1 cellular context compared by ENCODE assay signal in genomic region chr3:65953881-65954733, GRCh38.
TF ChIP-seq lines count a peak whose summit lies in the region.

No MANE protein-coding gene starts in this region.

TF ChIP-seq in HepG2, 621 proteins besides CTCF, POLR2A, EP300 and RAD21 (continued from another document and continues in another):
- TF ChIP-seq EZH2 (conservative IDR thresholded peaks at IDR 0.05; ENCODE audit: low read depth, low read length) (no peak), ZNF557 (CRISPR knock-in tag; IDR thresholded peaks at IDR 0.05) (no peak), ZNF549 (CRISPR knock-in tag; IDR thresholded peaks at IDR 0.05) (no peak), ZNF101 (CRISPR knock-in tag; IDR thresholded peaks at IDR 0.05; ENCODE audit: borderline replicate concordance, low read depth) (no peak), ZZZ3 (CRISPR knock-in tag; IDR thresholded peaks at IDR 0.05; ENCODE audit: borderline replicate concordance) (no peak), ZNF460 (CRISPR knock-in tag; IDR thresholded peaks at IDR 0.05; ENCODE audit: borderline replicate concordance) (no peak), ZNF17 (CRISPR knock-in tag; IDR thresholded peaks at IDR 0.05) (no peak), HBP1 (CRISPR knock-in tag; IDR thresholded peaks at IDR 0.05; ENCODE audit: low read depth) (no peak), GMEB1 (CRISPR knock-in tag; IDR thresholded peaks at IDR 0.05; ENCODE audit: borderline replicate concordance) (no peak), ZNF264 (CRISPR knock-in tag; IDR thresholded peaks at IDR 0.05) (no peak), ZNF333 (CRISPR knock-in tag; IDR thresholded peaks at IDR 0.05; ENCODE audit: borderline replicate concordance) (no peak), ZBTB34 (CRISPR knock-in tag; IDR thresholded peaks at IDR 0.05) (no peak; the same call in 1 of the 2 replicates), ZBTB3 (CRISPR knock-in tag; IDR thresholded peaks at IDR 0.05; ENCODE audit: borderline replicate concordance, low read depth) (no peak), RFXAP (CRISPR knock-in tag; IDR thresholded peaks at IDR 0.05; ENCODE audit: borderline replicate concordance) (no peak), ARNT2 (CRISPR knock-in tag; IDR thresholded peaks at IDR 0.05; ENCODE audit: low read depth) (no peak), ZNF569 (CRISPR knock-in tag; IDR thresholded peaks at IDR 0.05; ENCODE audit: borderline replicate concordance) (no peak), RFX3 (CRISPR knock-in tag; IDR thresholded peaks at IDR 0.05) (no peak), POGK (CRISPR knock-in tag; conservative IDR thresholded peaks at IDR 0.05) (no peak), PRDM15 (CRISPR knock-in tag; IDR thresholded peaks at IDR 0.05) (no peak), ZKSCAN8 (CRISPR knock-in tag; IDR thresholded peaks at IDR 0.05; ENCODE audit: borderline replicate concordance) (no peak; the same call in 1 of the 2 replicates), ERF (CRISPR knock-in tag; IDR thresholded peaks at IDR 0.05) (peak; percentile 58), MEIS1 (CRISPR knock-in tag; IDR thresholded peaks at IDR 0.05; ENCODE audit: borderline replicate concordance) (no peak), ZNF883 (CRISPR knock-in tag; IDR thresholded peaks at IDR 0.05; ENCODE audit: not compliant biosample characterization) (no peak), RARA (CRISPR knock-in tag; IDR thresholded peaks at IDR 0.05) (peak; percentile 52; the same call in 1 of the 2 replicates), YY1 (IDR thresholded peaks at IDR 0.05; ENCODE audit: insufficient read depth, insufficient replicate concordance, low read depth, low read length) (peak; percentile 14), SAP130 (CRISPR knock-in tag; IDR thresholded peaks at IDR 0.05; ENCODE audit: low read depth) (peak; percentile 66; the same call in 1 of the 2 replicates), ZNF761 (CRISPR knock-in tag; conservative IDR thresholded peaks at IDR 0.05) (no peak), PCBP2 (optimal IDR thresholded peaks at IDR 0.05; ENCODE audit: low read depth, low read length, poor library complexity, severe bottlenecking) (no peak), RXRA (CRISPR knock-in tag; IDR thresholded peaks at IDR 0.05) (no peak), ZNF574 (CRISPR knock-in tag; IDR thresholded peaks at IDR 0.05) (no peak), ZNF44 (CRISPR knock-in tag; IDR thresholded peaks at IDR 0.05) (no peak), ZNF382 (CRISPR knock-in tag; IDR thresholded peaks at IDR 0.05; ENCODE audit: borderline replicate concordance) (no peak), ATF5 (CRISPR knock-in tag; IDR thresholded peaks at IDR 0.05; ENCODE audit: low read depth) (no peak), CAMTA2 (CRISPR knock-in tag; IDR thresholded peaks at IDR 0.05; ENCODE audit: borderline replicate concordance) (no peak), DNMT3B (CRISPR knock-in tag; conservative IDR thresholded peaks at IDR 0.05) (no peak), NKX3-1 (CRISPR knock-in tag; IDR thresholded peaks at IDR 0.05) (no peak), GPN1 (CRISPR knock-in tag; IDR thresholded peaks at IDR 0.05; ENCODE audit: borderline replicate concordance) (no peak), CERS6 (CRISPR knock-in tag; IDR thresholded peaks at IDR 0.05) (no peak), KLF6 (CRISPR knock-in tag; IDR thresholded peaks at IDR 0.05) (no peak)
- TF ChIP-seq, protein P1, sequence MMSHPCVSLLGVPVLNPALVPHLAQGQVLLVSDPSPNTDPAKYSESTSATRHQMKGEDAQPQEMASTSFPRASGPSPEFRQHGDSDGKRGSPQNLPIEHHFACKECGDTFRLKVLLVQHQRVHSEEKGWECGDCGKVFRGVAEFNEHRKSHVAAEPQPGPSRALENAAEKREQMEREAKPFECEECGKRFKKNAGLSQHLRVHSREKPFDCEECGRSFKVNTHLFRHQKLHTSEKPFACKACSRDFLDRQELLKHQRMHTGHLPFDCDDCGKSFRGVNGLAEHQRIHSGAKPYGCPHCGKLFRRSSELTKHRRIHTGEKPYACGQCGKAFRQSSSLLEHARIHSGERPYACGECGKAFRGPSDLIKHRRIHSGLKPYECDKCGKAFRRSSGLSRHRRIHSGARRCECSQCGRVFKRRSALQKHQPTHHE (CRISPR knock-in tag; IDR thresholded peaks at IDR 0.05; ENCODE audit: borderline replicate concordance), result no peak
- TF ChIP-seq, protein P2, sequence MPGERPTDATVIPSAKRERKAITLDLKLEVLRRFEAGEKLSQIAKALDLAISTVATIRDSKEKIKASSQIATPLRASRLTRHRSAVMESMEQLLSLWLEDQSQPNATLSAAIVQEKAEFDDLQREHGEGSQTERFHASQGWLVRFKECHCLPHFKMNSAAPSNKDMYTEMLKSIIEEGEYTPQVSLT (CRISPR knock-in tag; IDR thresholded peaks at IDR 0.05; ENCODE audit: borderline replicate concordance, low read depth), result no peak
- TF ChIP-seq, protein P3, sequence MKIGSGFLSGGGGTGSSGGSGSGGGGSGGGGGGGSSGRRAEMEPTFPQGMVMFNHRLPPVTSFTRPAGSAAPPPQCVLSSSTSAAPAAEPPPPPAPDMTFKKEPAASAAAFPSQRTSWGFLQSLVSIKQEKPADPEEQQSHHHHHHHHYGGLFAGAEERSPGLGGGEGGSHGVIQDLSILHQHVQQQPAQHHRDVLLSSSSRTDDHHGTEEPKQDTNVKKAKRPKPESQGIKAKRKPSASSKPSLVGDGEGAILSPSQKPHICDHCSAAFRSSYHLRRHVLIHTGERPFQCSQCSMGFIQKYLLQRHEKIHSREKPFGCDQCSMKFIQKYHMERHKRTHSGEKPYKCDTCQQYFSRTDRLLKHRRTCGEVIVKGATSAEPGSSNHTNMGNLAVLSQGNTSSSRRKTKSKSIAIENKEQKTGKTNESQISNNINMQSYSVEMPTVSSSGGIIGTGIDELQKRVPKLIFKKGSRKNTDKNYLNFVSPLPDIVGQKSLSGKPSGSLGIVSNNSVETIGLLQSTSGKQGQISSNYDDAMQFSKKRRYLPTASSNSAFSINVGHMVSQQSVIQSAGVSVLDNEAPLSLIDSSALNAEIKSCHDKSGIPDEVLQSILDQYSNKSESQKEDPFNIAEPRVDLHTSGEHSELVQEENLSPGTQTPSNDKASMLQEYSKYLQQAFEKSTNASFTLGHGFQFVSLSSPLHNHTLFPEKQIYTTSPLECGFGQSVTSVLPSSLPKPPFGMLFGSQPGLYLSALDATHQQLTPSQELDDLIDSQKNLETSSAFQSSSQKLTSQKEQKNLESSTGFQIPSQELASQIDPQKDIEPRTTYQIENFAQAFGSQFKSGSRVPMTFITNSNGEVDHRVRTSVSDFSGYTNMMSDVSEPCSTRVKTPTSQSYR (CRISPR knock-in tag; IDR thresholded peaks at IDR 0.05; ENCODE audit: borderline replicate concordance), result no peak
